In the genomic region with DNA sequence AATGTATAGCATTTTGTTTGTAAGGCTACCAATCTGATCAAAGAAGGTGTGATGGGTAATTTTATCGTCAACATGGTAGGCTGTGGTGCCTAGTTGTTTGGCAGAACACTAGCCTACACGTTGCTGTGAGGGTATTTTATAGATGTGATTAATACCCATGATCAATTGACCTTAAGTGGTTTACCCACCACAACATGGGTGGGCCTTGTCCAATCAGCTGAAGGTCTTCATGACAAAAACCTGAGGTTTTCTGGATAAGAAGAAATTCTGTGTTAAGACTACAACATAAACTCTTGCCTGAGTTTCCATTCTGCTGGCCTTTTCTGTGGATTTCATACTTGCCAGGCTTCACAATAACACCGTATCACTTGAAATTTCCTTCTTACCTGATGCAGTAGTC, we compare ENCODE assay signal across 11 cellular contexts.
"Had no signal": no experiment of that assay in that cellular context is flagged by ENCODE, and none has a peak within 500 bp of the region (broad histone marks: within the 10 kb centered on the region; RNA-seq: fewer than 3 reads in every experiment).

No MANE protein-coding gene starts in this region.

- H3K36me3 ChIP-seq: HAP-1 had no signal

- H3K27ac ChIP-seq: GM23248 had no signal

- FAIRE-seq: H1, H54 had no signal

- H3K4me1 ChIP-seq: HAP-1 had no signal

- H3K4me2 ChIP-seq: GM23338 had no signal

- H3K9ac ChIP-seq: GM23248 had no signal

- DNase-seq: GM23248, GOT3, H7, H9, HCEC 1CT, HFFc6 had no signal

- H3K9me3 ChIP-seq: HAP-1 had no signal

- H3K4me3 ChIP-seq: GM23248, GM23338, HAP-1 had no signal

- ATAC-seq: GM23338, HCT116 had no signal

- H2AFZ ChIP-seq: GM23248, GM23338 had no signal
